Comparison of ENCODE assay signal across 8 cellular contexts in the genomic region with DNA sequence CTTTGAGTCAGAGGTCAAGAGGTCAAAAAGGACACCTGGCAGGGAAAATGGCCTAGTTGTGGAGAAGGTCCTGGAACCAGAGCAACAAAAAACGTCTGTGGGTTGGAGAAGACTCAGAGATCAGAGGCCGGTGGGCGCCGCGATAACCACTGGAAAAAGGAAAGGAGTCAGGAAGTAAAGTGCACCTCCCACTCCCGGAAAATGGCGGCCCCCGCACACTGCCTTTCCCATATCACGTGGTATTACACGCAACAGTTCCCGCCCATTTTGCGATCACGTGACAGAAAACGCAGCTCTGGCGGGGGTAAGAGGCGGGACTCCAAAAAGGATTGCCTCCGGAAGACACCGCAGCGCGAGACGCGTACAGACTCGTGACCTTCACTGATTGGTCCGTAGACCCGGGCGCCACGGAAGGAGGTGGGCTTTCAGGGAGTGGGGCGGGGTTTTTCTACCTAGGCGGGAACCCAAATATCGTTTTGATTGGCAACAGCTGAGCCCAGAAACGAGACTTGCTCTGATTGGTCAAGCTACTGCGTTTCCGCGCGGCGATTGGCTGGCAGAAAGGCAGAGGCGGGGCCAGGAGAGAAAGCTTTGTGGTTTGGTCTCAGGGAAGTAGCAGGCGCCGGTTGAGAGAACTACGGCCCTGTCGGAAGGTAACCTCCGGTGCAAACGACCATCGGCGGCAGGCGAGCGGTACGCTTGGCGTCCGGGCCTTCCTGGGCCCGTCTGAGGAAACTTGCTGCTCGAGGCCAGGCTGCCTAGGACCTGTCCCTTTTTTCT. TPM values are rescaled to one million over a fixed set of nuclear protein-coding genes. Genes with fewer than 3 reads are reported as not detected.
DNase-seq lines count a peak whose midpoint lies in the region; ATAC-seq, FAIRE-seq and TF ChIP-seq lines count a peak whose summit lies in the region.

A gene with protein sequence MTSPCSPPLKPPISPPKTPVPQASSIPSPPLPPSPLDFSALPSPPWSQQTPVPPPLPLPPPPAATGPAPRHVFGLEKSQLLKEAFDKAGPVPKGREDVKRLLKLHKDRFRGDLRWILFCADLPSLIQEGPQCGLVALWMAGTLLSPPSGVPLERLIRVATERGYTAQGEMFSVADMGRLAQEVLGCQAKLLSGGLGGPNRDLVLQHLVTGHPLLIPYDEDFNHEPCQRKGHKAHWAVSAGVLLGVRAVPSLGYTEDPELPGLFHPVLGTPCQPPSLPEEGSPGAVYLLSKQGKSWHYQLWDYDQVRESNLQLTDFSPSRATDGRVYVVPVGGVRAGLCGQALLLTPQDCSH (minus strand): TSS at position 193 of the 780 bp plus-strand sequence. CDS start 674 bp downstream, outside the sequence.

- no TSS peak for BruUV-seq in endothelial cell of umbilical vein (replicated peaks; lab: Mats Ljungman, UMichigan)

- peaks cover 39% of the 10 kb centered on the region for H3K4me1 ChIP-seq in OCI-LY3 (ENCODE audit: low read length)
- peaks cover 28% of the 10 kb centered on the region for H3K4me1 ChIP-seq in endothelial cell of umbilical vein (ENCODE audit: control insufficient read depth, extremely low read depth, insufficient read depth, low read length)

- peaks cover 18% of the 10 kb centered on the region for H3K36me3 ChIP-seq in OCI-LY3 (replicated peaks; ENCODE audit: low read depth, low read length)
- peaks cover 1 to 2% of the 10 kb centered on the region in 2 experiments for H3K36me3 ChIP-seq in endothelial cell of umbilical vein (ENCODE audit: control insufficient read depth in 2 of 2, extremely low read depth in 1 of 2, insufficient read depth in 2 of 2, low read length in 2 of 2)

- TF ChIP-seq POLR2A in endothelial cell of umbilical vein (IDR thresholded peaks at IDR 0.05; ENCODE audit: low read depth, low read length) = peak; percentile 76

- H3K27me3 ChIP-seq in OCI-LY3 (ENCODE audit: low read depth, low read length) (no peaks in the 10 kb centered on the region), endothelial cell of umbilical vein (ENCODE audit: control insufficient read depth in 2 of 2, insufficient read depth in 2 of 2, low read length in 2 of 2) (no peaks in the 10 kb centered on the region)

- FAIRE-seq in endothelial cell of umbilical vein (lab: Jason Lieb, UNC) = peak; percentile 98

- CTCF ChIA-PET in endothelial cell of umbilical vein (lab: Charles Lee) = interaction anchor here (0.7 to 2.0 kb wide), 10 partner anchors 27 to 87 kb away, joined by 3 to 22 read pairs (median 6); a partner anchor contains a TSS

- H3K27ac ChIP-seq in OCI-LY3 (ENCODE audit: low read length) (peak within 1 kb of the TSS; percentile 80), endothelial cell of umbilical vein (ENCODE audit: insufficient read depth, low read depth, low read length) (peak within 1 kb of the TSS; percentile 94)

- H3K4me2 ChIP-seq in OCI-LY3 (ENCODE audit: low read length) (peak within 1 kb of the TSS; percentile 95), endothelial cell of umbilical vein (ENCODE audit: insufficient read depth, low read length) (peak within 1 kb of the TSS; percentile 85)

- H3K9me1 ChIP-seq in endothelial cell of umbilical vein (replicated peaks; ENCODE audit: control insufficient read depth, extremely low read depth, insufficient read depth, low read length) = no peaks in the 10 kb centered on the region

- dilution Hi-C loops in endothelial cell of umbilical vein (cut with MboI; ENCODE audit: extremely low pct_ligation_motif_present, low sequenced_read_pairs) = no loop called here

- DNase-seq in D341Med (ENCODE audit: low spot score) (peak; percentile 97), HuH-7 (ENCODE audit: low spot score) (peak; percentile 98), activated T-cell treated with anti-CD3 and anti-CD28 coated beads for 1 hour (ENCODE audit: low read depth) (peak; percentile 98), endothelial cell of umbilical vein (ENCODE audit: low read depth, low spot score) (peak; percentile 100), midbrain (lab: John Stamatoyannopoulos, UW) (peak; percentile 100)
- DNase-seq in stimulated activated CD8-positive, alpha-beta memory T cell treated with anti-CD3 and anti-CD28 coated beads, Interleukin-2, amount 100 ng/mL, for 1 hour (ENCODE audit: low read depth in 2 of 2) = peak; percentile 98 to 99

- H4K20me1 ChIP-seq in OCI-LY3 (ENCODE audit: insufficient read depth, low read length) (peaks cover 13% of the 10 kb centered on the region), endothelial cell of umbilical vein (replicated peaks; ENCODE audit: control insufficient read depth, extremely low read depth, insufficient read depth, low read length) (no peaks in the 10 kb centered on the region)

- TF ChIP-seq CTCF in OCI-LY3 (IDR thresholded peaks at IDR 0.05; ENCODE audit: low read depth, low read length) = no peak
- no peak for TF ChIP-seq CTCF in endothelial cell of umbilical vein (IDR thresholded peaks at IDR 0.05; ENCODE audit: extremely low read depth in 1 of 2, insufficient read depth in 1 of 2, low read depth in 1 of 2, low read length in 2 of 2)

- peak; percentile 81 for ATAC-seq in GM21515 (IDR thresholded peaks at IDR 0.05; ENCODE audit: unreplicated experiment)

- H2AFZ ChIP-seq in OCI-LY3 (ENCODE audit: low read depth, low read length) (no peak within 1 kb of the TSS; the same call in 1 of the 2 replicates), endothelial cell of umbilical vein (ENCODE audit: low read depth, low read length) (peak within 1 kb of the TSS; percentile 67)

- H3K9ac ChIP-seq in OCI-LY3 (ENCODE audit: low read length) (peak within 1 kb of the TSS; percentile 97), endothelial cell of umbilical vein (replicated peaks; ENCODE audit: extremely low read depth, insufficient read depth, low read length) (peak within 1 kb of the TSS; percentile 98)

- H3K9me3 ChIP-seq in OCI-LY3 (ENCODE audit: insufficient read depth, low read length) = no peaks in the 10 kb centered on the region
- no peaks in the 10 kb centered on the region for H3K9me3 ChIP-seq in endothelial cell of umbilical vein (replicated peaks; ENCODE audit: control insufficient read depth, insufficient read depth, low read length)

- POLR2A ChIA-PET in endothelial cell of umbilical vein (lab: Charles Lee) = interaction anchor here (0.9 to 2.4 kb wide), 6 partner anchors 28 to 104 kb away, joined by 3 to 17 read pairs (median 5); a partner anchor contains a TSS

- H3K4me3 ChIP-seq in OCI-LY3 (ENCODE audit: low read length) = peak within 1 kb of the TSS; percentile 92
- peak within 1 kb of the TSS; percentile 56 to 86 (median 73) for H3K4me3 ChIP-seq in endothelial cell of umbilical vein (replicated peaks in 1 of 3; ENCODE audit: insufficient read depth in 1 of 3, low read depth in 1 of 3, low read length in 3 of 3)

- intact Hi-C loops in endothelial cell of umbilical vein (cut with micrococcal nuclease) = loop anchor here (1.0 kb wide), 7 partner anchors 11 to 87 kb away; a partner anchor contains a TSS

- H3K79me2 ChIP-seq in OCI-LY3 (ENCODE audit: low read length) (peaks cover 64% of the 10 kb centered on the region), endothelial cell of umbilical vein (ENCODE audit: control insufficient read depth, insufficient read depth, low read length) (peaks cover 42% of the 10 kb centered on the region)

TF ChIP-seq in endothelial cell of umbilical vein, 7 proteins besides CTCF, POLR2A, EP300 and RAD21:
- TF ChIP-seq POLR2AphosphoS5 (IDR thresholded peaks at IDR 0.05; ENCODE audit: insufficient read depth, low read depth, low read length) (peak; percentile 78), FOS (IDR thresholded peaks at IDR 0.05; ENCODE audit: borderline replicate concordance, insufficient read depth, low read length) (no peak), MYC (IDR thresholded peaks at IDR 0.05; ENCODE audit: low read depth, low read length) (peak; percentile 41), EZH2 (IDR thresholded peaks at IDR 0.05; ENCODE audit: borderline replicate concordance, low read depth, low read length, severe bottlenecking) (no peak), GATA2 (IDR thresholded peaks at IDR 0.05; ENCODE audit: insufficient read depth, insufficient read length, low read depth, low read length) (no peak), JUN (IDR thresholded peaks at IDR 0.05; ENCODE audit: borderline replicate concordance, insufficient read depth, insufficient read length, low read depth) (no peak)
- TF ChIP-seq, protein P1, sequence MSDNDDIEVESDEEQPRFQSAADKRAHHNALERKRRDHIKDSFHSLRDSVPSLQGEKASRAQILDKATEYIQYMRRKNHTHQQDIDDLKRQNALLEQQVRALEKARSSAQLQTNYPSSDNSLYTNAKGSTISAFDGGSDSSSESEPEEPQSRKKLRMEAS (IDR thresholded peaks at IDR 0.05; ENCODE audit: insufficient read depth, insufficient read length) = peak; percentile 98

RNA-seq across cellular contexts. Expression of the gene that starts here (rescaled TPM):
- total RNA-seq in endothelial cell of umbilical vein = 7.7 and 9.1 TPM in 2 replicates
- polyA plus RNA-seq in endothelial cell of umbilical vein = 5.2 and 5.3 TPM in 2 replicates
- 3.5 and 3.9 TPM in 2 replicates for polyA plus RNA-seq in endothelial cell of umbilical vein (2011; cell fraction: cytosol; rRNA removed)
- 5.9 and 7.6 TPM in 2 replicates for polyA plus RNA-seq in endothelial cell of umbilical vein (2011; cell fraction: nucleus; rRNA removed)
- 3.6 and 4.4 TPM in 2 replicates for polyA plus RNA-seq in endothelial cell of umbilical vein (2012)
- polyA minus RNA-seq in endothelial cell of umbilical vein = 1.4 and 4.1 TPM in 2 replicates
- 7.4 TPM for polyA minus RNA-seq in endothelial cell of umbilical vein (2011; cell fraction: cytosol; rRNA and poly(A)+ RNA removed)
- 1.7 and 1.8 TPM in 2 replicates for polyA minus RNA-seq in endothelial cell of umbilical vein (2011; cell fraction: nucleus; rRNA and poly(A)+ RNA removed)

Comparison
In these comparisons a context has a peak if more than half of its experiments do, and no peak if none do; other contexts are left out.
1. Peak in every context shown above with its lines: DNase-seq, ATAC-seq, H3K4me3 ChIP-seq and H3K27ac ChIP-seq.